ENCODE assay signal across 30 cellular contexts in the genomic region with DNA sequence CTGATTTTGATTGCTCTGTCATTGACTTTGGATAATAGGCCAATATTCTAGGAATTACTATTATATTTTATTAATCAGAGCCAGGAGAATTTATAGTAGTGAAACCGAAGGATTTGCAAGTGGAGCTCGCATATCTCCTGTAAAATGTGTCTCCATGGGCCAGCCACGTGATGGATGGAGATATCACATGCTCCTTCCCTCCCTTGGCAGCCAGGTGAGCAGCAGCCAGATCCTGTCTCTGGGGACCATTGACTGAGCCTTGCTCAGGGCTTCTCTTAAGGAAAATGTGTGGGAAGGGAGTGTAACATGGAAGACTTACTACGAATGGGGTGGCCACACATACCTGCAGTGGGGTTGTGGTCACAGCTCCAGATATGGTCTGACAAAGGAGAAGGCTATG.
"Had no signal": no experiment of that assay in that cellular context is flagged by ENCODE, and none has a peak within 500 bp of the region (broad histone marks: within the 10 kb centered on the region; RNA-seq: fewer than 3 reads in every experiment).

No MANE protein-coding gene starts in this region.

- H3K27ac ChIP-seq: brain microvascular endothelial cell, coronary artery, dorsolateral prefrontal cortex, esophagus squamous epithelium, heart left ventricle had no signal

- H3K27ac Mint-ChIP-seq: activated CD4-positive, alpha-beta memory T cell treated with anti-CD3 and anti-CD28 coated beads for 36 hours; activated CD4-positive, alpha-beta T cell treated with anti-CD3 and anti-CD28 coated beads for 36 hours; activated CD4-positive, alpha-beta T cell treated with anti-CD3 and anti-CD28 coated beads, Interleukin-2, amount 10 ng/mL, durations not matched to agents 24 days and 14 days; activated CD8-positive, alpha-beta memory T cell treated with anti-CD3 and anti-CD28 coated beads, Interleukin-2, amount 10 ng/mL, durations not matched to agents 7 days and 5 days; activated CD8-positive, alpha-beta T cell treated with anti-CD3 and anti-CD28 coated beads, Interleukin-2, amount 10 ng/mL, durations not matched to agents 7 days and 5 days; activated naive CD4-positive, alpha-beta T cell treated with anti-CD3 and anti-CD28 coated beads for 36 hours; activated naive CD4-positive, alpha-beta T cell treated with anti-CD3 and anti-CD28 coated beads, Interleukin-2, amount 50 U/mL, for 24 hours; activated naive CD8-positive, alpha-beta T cell treated with anti-CD3 and anti-CD28 coated beads for 36 hours; activated naive CD8-positive, alpha-beta T cell treated with anti-CD3 and anti-CD28 coated beads, Interleukin-2, amount 50 U/mL, for 24 hours; activated T-helper 1 cell treated with anti-CD3 and anti-CD28 coated beads, Interleukin-12 subunit alpha, Interleukin-12 subunit beta, Interleukin-2, Interleukin-4 antibody, amounts not matched to agents 30 ng/mL and 10 ng/mL and 1 ng/mL, durations not matched to agents 14 hours and 24 hours and 36 hours; activated T-helper 2 cell treated with anti-CD3 and anti-CD28 coated beads, Interferon-gamma antibody, Interleukin-2, Interleukin-4, amounts not matched to agents 10 μg/mL and 5 μg/mL and 100 μg/mL, durations not matched to agents 14 hours and 24 hours and 36 hours; dendritic cell treated with granulocyte-macrophage colony-stimulating factor and Interleukin-4, amounts not matched to agents 40 ng/mL and 50 ng/mL, for 4 days had no signal

- H3K36me3 ChIP-seq: brain microvascular endothelial cell, esophagus squamous epithelium, heart left ventricle had no signal

- H3K36me3 Mint-ChIP-seq: activated CD4-positive, alpha-beta memory T cell treated with anti-CD3 and anti-CD28 coated beads for 36 hours; activated CD8-positive, alpha-beta memory T cell treated with anti-CD3 and anti-CD28 coated beads, Interleukin-2, amount 10 ng/mL, durations not matched to agents 7 days and 5 days; activated naive CD4-positive, alpha-beta T cell treated with anti-CD3 and anti-CD28 coated beads, Interleukin-2, amount 50 U/mL, for 24 hours; activated naive CD8-positive, alpha-beta T cell treated with anti-CD3 and anti-CD28 coated beads for 36 hours had no signal

- H3K9me3 ChIP-seq: esophagus squamous epithelium had no signal

- DNase-seq: activated CD4-positive, alpha-beta memory T cell treated with anti-CD3 and anti-CD28 coated beads for 36 hours; activated CD4-positive, alpha-beta T cell treated with anti-CD3 and anti-CD28 coated beads for 36 hours; activated CD4-positive, alpha-beta T cell treated with anti-CD3 and anti-CD28 coated beads, Interleukin-2, amount 10 ng/mL, durations not matched to agents 24 days and 14 days; activated CD4-positive, CD25-positive, alpha-beta regulatory T cell; activated CD4-positive, CD25-positive, alpha-beta regulatory T cell treated with anti-CD3 and anti-CD28 coated beads, Interleukin-2, amount 50 U/mL, for 72 hours; activated CD8-positive, alpha-beta memory T cell treated with anti-CD3 and anti-CD28 coated beads, Interleukin-2, amount 10 ng/mL, durations not matched to agents 7 days and 5 days; activated CD8-positive, alpha-beta memory T cell treated with anti-CD3 and anti-CD28 coated beads, Interleukin-2, amount 50 U/mL, for 4 hours; activated CD8-positive, alpha-beta T cell treated with anti-CD3 and anti-CD28 coated beads, Interleukin-2, amount 10 ng/mL, durations not matched to agents 7 days and 5 days; activated effector memory CD4-positive, alpha-beta T cell treated with anti-CD3 and anti-CD28 coated beads, Interleukin-2, amount 50 U/mL, for 16 hours; activated naive CD4-positive, alpha-beta T cell treated with anti-CD3 and anti-CD28 coated beads for 36 hours; activated naive CD8-positive, alpha-beta T cell treated with anti-CD3 and anti-CD28 coated beads for 36 hours; activated naive CD8-positive, alpha-beta T cell treated with anti-CD3 and anti-CD28 coated beads, Interleukin-2, amount 50 U/mL, for 24 hours; activated T-cell treated with anti-CD3 and anti-CD28 coated beads, Interleukin-2, amount 50 U/mL, for 1 hour; activated T-cell treated with anti-CD3 and anti-CD28 coated beads, Interleukin-2, amount 50 U/mL, for 48 hours; anterior cingulate cortex; brain microvascular endothelial cell; dorsolateral prefrontal cortex; effector memory CD4-positive, alpha-beta T cell; erythroblast; esophagus squamous epithelium; foreskin melanocyte; glutamatergic neuron; heart left ventricle; T-helper 2 cell had no signal

- ATAC-seq: activated CD4-positive, alpha-beta T cell treated with anti-CD3 and anti-CD28 coated beads for 36 hours; activated CD8-positive, alpha-beta memory T cell treated with anti-CD3 and anti-CD28 coated beads, Interleukin-2, amount 10 ng/mL, durations not matched to agents 7 days and 5 days; activated CD8-positive, alpha-beta T cell treated with anti-CD3 and anti-CD28 coated beads, Interleukin-2, amount 10 ng/mL, durations not matched to agents 7 days and 5 days; activated naive CD8-positive, alpha-beta T cell treated with anti-CD3 and anti-CD28 coated beads, Interleukin-2, amount 50 U/mL, for 24 hours; heart left ventricle had no signal

- H3K9me3 Mint-ChIP-seq: activated CD4-positive, alpha-beta memory T cell treated with anti-CD3 and anti-CD28 coated beads for 36 hours; activated CD4-positive, alpha-beta T cell treated with anti-CD3 and anti-CD28 coated beads, Interleukin-2, amount 10 ng/mL, durations not matched to agents 24 days and 14 days; activated naive CD4-positive, alpha-beta T cell treated with anti-CD3 and anti-CD28 coated beads, Interleukin-2, amount 50 U/mL, for 24 hours; activated naive CD8-positive, alpha-beta T cell treated with anti-CD3 and anti-CD28 coated beads for 36 hours; activated naive CD8-positive, alpha-beta T cell treated with anti-CD3 and anti-CD28 coated beads, Interleukin-2, amount 50 U/mL, for 24 hours; activated T-helper 1 cell treated with anti-CD3 and anti-CD28 coated beads, Interleukin-12 subunit alpha, Interleukin-12 subunit beta, Interleukin-2, Interleukin-4 antibody, amounts not matched to agents 30 ng/mL and 10 ng/mL and 1 ng/mL, durations not matched to agents 14 hours and 24 hours and 36 hours; activated T-helper 2 cell treated with anti-CD3 and anti-CD28 coated beads, Interferon-gamma antibody, Interleukin-2, Interleukin-4, amounts not matched to agents 10 μg/mL and 5 μg/mL and 100 μg/mL, durations not matched to agents 14 hours and 24 hours and 36 hours; central memory CD8-positive, alpha-beta T cell had no signal

- H3K27me3 ChIP-seq: brain microvascular endothelial cell, esophagus squamous epithelium, heart left ventricle had no signal

- H3K4me3 Mint-ChIP-seq: activated CD4-positive, alpha-beta memory T cell treated with anti-CD3 and anti-CD28 coated beads for 36 hours; activated CD4-positive, alpha-beta T cell treated with anti-CD3 and anti-CD28 coated beads for 36 hours; activated CD4-positive, alpha-beta T cell treated with anti-CD3 and anti-CD28 coated beads, Interleukin-2, amount 10 ng/mL, durations not matched to agents 24 days and 14 days; activated CD8-positive, alpha-beta memory T cell treated with anti-CD3 and anti-CD28 coated beads, Interleukin-2, amount 10 ng/mL, durations not matched to agents 7 days and 5 days; activated CD8-positive, alpha-beta T cell treated with anti-CD3 and anti-CD28 coated beads, Interleukin-2, amount 10 ng/mL, durations not matched to agents 7 days and 5 days; activated naive CD4-positive, alpha-beta T cell treated with anti-CD3 and anti-CD28 coated beads for 36 hours; activated naive CD4-positive, alpha-beta T cell treated with anti-CD3 and anti-CD28 coated beads, Interleukin-2, amount 50 U/mL, for 24 hours; activated naive CD8-positive, alpha-beta T cell treated with anti-CD3 and anti-CD28 coated beads for 36 hours; activated naive CD8-positive, alpha-beta T cell treated with anti-CD3 and anti-CD28 coated beads, Interleukin-2, amount 50 U/mL, for 24 hours; activated T-helper 1 cell treated with anti-CD3 and anti-CD28 coated beads, Interleukin-12 subunit alpha, Interleukin-12 subunit beta, Interleukin-2, Interleukin-4 antibody, amounts not matched to agents 30 ng/mL and 10 ng/mL and 1 ng/mL, durations not matched to agents 14 hours and 24 hours and 36 hours; central memory CD8-positive, alpha-beta T cell; dendritic cell treated with granulocyte-macrophage colony-stimulating factor and Interleukin-4, amounts not matched to agents 40 ng/mL and 50 ng/mL, for 4 days had no signal

- H3K4me3 ChIP-seq: coronary artery, dorsolateral prefrontal cortex, esophagus squamous epithelium, heart left ventricle had no signal

- H3K4me1 ChIP-seq: esophagus squamous epithelium, heart left ventricle had no signal

- H3K27me3 Mint-ChIP-seq: dendritic cell treated with granulocyte-macrophage colony-stimulating factor and Interleukin-4, amounts not matched to agents 40 ng/mL and 50 ng/mL, for 4 days had no signal
